Comparison of ENCODE assay signal across 15 cellular contexts in genomic region chr2:38454081-38454480, GRCh38.
DNase-seq lines count a peak whose midpoint lies in the region; ATAC-seq and TF ChIP-seq lines count a peak whose summit lies in the region.
"Had no signal": no experiment of that assay in that cellular context is flagged by ENCODE, and none has a peak within 500 bp of the region (broad histone marks: within the 10 kb centered on the region; RNA-seq: fewer than 3 reads in every experiment).

No MANE protein-coding gene starts in this region.

- H3K4me1 Mint-ChIP-seq in osteocyte (ENCODE audit: unreplicated experiment), result no peaks in the 10 kb centered on the region

- peaks cover 12% of the 10 kb centered on the region for H3K4me1 ChIP-seq in foreskin keratinocyte
- no peaks in the 10 kb centered on the region for H3K4me1 ChIP-seq in effector memory CD4-positive, alpha-beta T cell (ENCODE audit: control insufficient read depth, insufficient read depth, low read length, poor library complexity, severe bottlenecking)
- H3K4me1 ChIP-seq: A549, Caco-2 had no signal

- DNase-seq in activated effector memory CD4-positive, alpha-beta T cell treated with anti-CD3 and anti-CD28 coated beads, Interleukin-2, amount 50 U/mL, for 16 hours, result peak; percentile 28
- DNase-seq in activated effector memory CD4-positive, alpha-beta T cell treated with Interleukin-2 at 50 U/mL for 16 hours, result no peak
- DNase-seq in epithelial cell of esophagus (ENCODE audit: low read depth) (peak; percentile 90), foreskin keratinocyte (peak in 1 of 2 donors; percentile 53), osteocyte (ENCODE audit: extremely low spot score, unreplicated experiment) (no peak), NCI-H345 (lab: John Stamatoyannopoulos, UW) (no peak)
- no peak for DNase-seq in effector memory CD4-positive, alpha-beta T cell
- DNase-seq: AML-193; Caco-2; CD4-positive, alpha-beta T cell; GM23248 had no signal

- H3K9me3 Mint-ChIP-seq in osteocyte (ENCODE audit: unreplicated experiment), result no peaks in the 10 kb centered on the region
- H3K9me3 Mint-ChIP-seq: CD4-positive, alpha-beta T cell had no signal

- ATAC-seq in foreskin keratinocyte, result peak; percentile 89
- ATAC-seq: A549 had no signal

- H3K27ac ChIP-seq in foreskin keratinocyte, result no peak overlapping the region
- no peak overlapping the region for H3K27ac ChIP-seq in effector memory CD4-positive, alpha-beta T cell (ENCODE audit: insufficient read depth, low read length, poor library complexity, severe bottlenecking)
- H3K27ac ChIP-seq: 22Rv1, A549, C4-2B, GM23248 had no signal

- TF ChIP-seq CTCF in epithelial cell of esophagus (IDR thresholded peaks at IDR 0.05; ENCODE audit: insufficient read depth, low read depth, low read length, missing control alignments) (no peak), foreskin keratinocyte (conservative IDR thresholded peaks at IDR 0.05) (no peak), osteocyte (IDR thresholded peaks at IDR 0.05) (no peak)

- no peaks in the 10 kb centered on the region for H3K9me3 ChIP-seq in effector memory CD4-positive, alpha-beta T cell (ENCODE audit: control insufficient read depth, low read length)
- H3K9me3 ChIP-seq: A549, Caco-2, HAP-1 had no signal

- H3K36me3 Mint-ChIP-seq in osteocyte (ENCODE audit: unreplicated experiment), result no peaks in the 10 kb centered on the region

- no peak overlapping the region for H3K4me3 ChIP-seq in epithelial cell of esophagus (ENCODE audit: low read length)
- no peak overlapping the region for H3K4me3 ChIP-seq in effector memory CD4-positive, alpha-beta T cell (ENCODE audit: insufficient read depth, low read depth, low read length, poor library complexity, severe bottlenecking)
- H3K4me3 ChIP-seq: A549, GM23248, HAP-1 had no signal

- H3K27ac Mint-ChIP-seq in osteocyte (ENCODE audit: unreplicated experiment), result no peak overlapping the region
- H3K27ac Mint-ChIP-seq: CD4-positive, alpha-beta T cell had no signal

- H3K27me3 Mint-ChIP-seq in osteocyte (ENCODE audit: unreplicated experiment), result peaks cover 39% of the 10 kb centered on the region
- H3K27me3 Mint-ChIP-seq: CD4-positive, alpha-beta T cell had no signal

- no peaks in the 10 kb centered on the region for H3K36me3 ChIP-seq in effector memory CD4-positive, alpha-beta T cell (ENCODE audit: control insufficient read depth, insufficient read depth, low read length)
- H3K36me3 ChIP-seq: HAP-1 had no signal

- H3K4me3 Mint-ChIP-seq in osteocyte (ENCODE audit: unreplicated experiment), result no peak overlapping the region
- H3K4me3 Mint-ChIP-seq: CD4-positive, alpha-beta T cell had no signal

- no peaks in the 10 kb centered on the region for H3K27me3 ChIP-seq in foreskin keratinocyte
- H3K27me3 ChIP-seq in effector memory CD4-positive, alpha-beta T cell (replicated peaks; ENCODE audit: control insufficient read depth, insufficient read depth, low read length, poor library complexity, severe bottlenecking), result no peaks in the 10 kb centered on the region

Comparison
In these comparisons a context has a peak if more than half of its experiments do, and no peak if none do; other contexts are left out.
1. DNase-seq: peak in activated effector memory CD4-positive, alpha-beta T cell treated with anti-CD3 and anti-CD28 coated beads, Interleukin-2, amount 50 U/mL, for 16 hours (single experiment) and epithelial cell of esophagus (single experiment); none in activated effector memory CD4-positive, alpha-beta T cell treated with Interleukin-2 at 50 U/mL for 16 hours (single experiment), osteocyte (single experiment), effector memory CD4-positive, alpha-beta T cell (0 of 3) and NCI-H345 (single experiment).